In genomic region chr2:233905945-233906344, GRCh38 we compare ENCODE assay signal across 33 cellular contexts. TPM values are rescaled to one million over a fixed set of nuclear protein-coding genes. Genes with fewer than 3 reads are reported as not detected.
"Had no signal": no experiment of that assay in that cellular context is flagged by ENCODE, and none has a peak within 500 bp of the region (broad histone marks: within the 10 kb centered on the region; RNA-seq: fewer than 3 reads in every experiment).

No MANE protein-coding gene starts in this region.

- H3K4me3 Mint-ChIP-seq: activated B cell treated with CpG ODN at 0.5 μM for 24 hours; activated CD8-positive, alpha-beta T cell treated with anti-CD3 and anti-CD28 coated beads for 36 hours; activated naive CD4-positive, alpha-beta T cell treated with anti-CD3 and anti-CD28 coated beads for 36 hours; activated naive CD4-positive, alpha-beta T cell treated with anti-CD3 and anti-CD28 coated beads, Interleukin-2, amount 50 U/mL, for 24 hours; activated naive CD8-positive, alpha-beta T cell treated with anti-CD3 and anti-CD28 coated beads for 36 hours; activated naive CD8-positive, alpha-beta T cell treated with anti-CD3 and anti-CD28 coated beads, Interleukin-2, amount 50 U/mL, for 24 hours; activated T-cell treated with anti-CD3 and anti-CD28 coated beads, Interleukin-2, amount 50 U/mL, for 4 hours; activated T-helper 17 cell treated with anti-CD3 and anti-CD28 coated beads, Interleukin-2, amount 50 U/mL, for 72 hours; effector memory CD8-positive, alpha-beta T cell; T-helper 17 cell; T-helper 2 cell treated with Interferon-gamma antibody and Interleukin-4, amounts not matched to agents 5 μg/mL and 100 μg/mL, for 36 hours had no signal

- H3K4me1 Mint-ChIP-seq: activated B cell treated with CpG ODN at 0.5 μM for 24 hours; activated naive CD4-positive, alpha-beta T cell treated with anti-CD3 and anti-CD28 coated beads, Interleukin-2, amount 50 U/mL, for 24 hours; activated naive CD8-positive, alpha-beta T cell treated with anti-CD3 and anti-CD28 coated beads for 36 hours; activated naive CD8-positive, alpha-beta T cell treated with anti-CD3 and anti-CD28 coated beads, Interleukin-2, amount 50 U/mL, for 24 hours; activated T-helper 17 cell treated with anti-CD3 and anti-CD28 coated beads, Interleukin-2, amount 50 U/mL, for 72 hours; T-helper 17 cell had no signal

- H3K27ac Mint-ChIP-seq: activated B cell treated with CpG ODN at 0.5 μM for 24 hours; activated CD8-positive, alpha-beta T cell treated with anti-CD3 and anti-CD28 coated beads for 36 hours; activated naive CD4-positive, alpha-beta T cell treated with anti-CD3 and anti-CD28 coated beads for 36 hours; activated naive CD4-positive, alpha-beta T cell treated with anti-CD3 and anti-CD28 coated beads, Interleukin-2, amount 50 U/mL, for 24 hours; activated naive CD8-positive, alpha-beta T cell treated with anti-CD3 and anti-CD28 coated beads for 36 hours; activated naive CD8-positive, alpha-beta T cell treated with anti-CD3 and anti-CD28 coated beads, Interleukin-2, amount 50 U/mL, for 24 hours; activated T-helper 17 cell treated with anti-CD3 and anti-CD28 coated beads, Interleukin-2, amount 50 U/mL, for 72 hours; effector memory CD8-positive, alpha-beta T cell; T-helper 17 cell; T-helper 2 cell treated with Interferon-gamma antibody and Interleukin-4, amounts not matched to agents 5 μg/mL and 100 μg/mL, for 36 hours had no signal

- ATAC-seq: activated CD4-positive, CD25-positive, alpha-beta regulatory T cell treated with anti-CD3 and anti-CD28 coated beads, Interleukin-2, amount 50 U/mL, for 24 hours; activated CD8-positive, alpha-beta T cell treated with anti-CD3 and anti-CD28 coated beads for 36 hours; activated naive CD8-positive, alpha-beta T cell treated with anti-CD3 and anti-CD28 coated beads, Interleukin-2, amount 50 U/mL, for 24 hours; activated T-cell treated with anti-CD3 and anti-CD28 coated beads, Interleukin-2, amount 50 U/mL, for 4 hours; activated T-helper 17 cell treated with anti-CD3 and anti-CD28 coated beads, Interleukin-2, amount 50 U/mL, for 72 hours; body of pancreas; effector memory CD8-positive, alpha-beta T cell; foreskin keratinocyte; gastrocnemius medialis; heart left ventricle; T-helper 17 cell had no signal

- H3K9me3 Mint-ChIP-seq: activated B cell treated with CpG ODN at 0.5 μM for 24 hours; activated CD8-positive, alpha-beta T cell treated with anti-CD3 and anti-CD28 coated beads for 36 hours; activated naive CD4-positive, alpha-beta T cell treated with anti-CD3 and anti-CD28 coated beads for 36 hours; activated naive CD4-positive, alpha-beta T cell treated with anti-CD3 and anti-CD28 coated beads, Interleukin-2, amount 50 U/mL, for 24 hours; activated naive CD8-positive, alpha-beta T cell treated with anti-CD3 and anti-CD28 coated beads for 36 hours; activated T-cell treated with anti-CD3 and anti-CD28 coated beads, Interleukin-2, amount 50 U/mL, for 4 hours; T-helper 2 cell treated with Interferon-gamma antibody and Interleukin-4, amounts not matched to agents 5 μg/mL and 100 μg/mL, for 36 hours had no signal

- H3K36me3 Mint-ChIP-seq: activated naive CD8-positive, alpha-beta T cell treated with anti-CD3 and anti-CD28 coated beads for 36 hours had no signal

- DNase-seq: activated B cell treated with CpG ODN at 0.5 μM for 24 hours; activated CD4-positive, alpha-beta T cell treated with anti-CD3 and anti-CD28 coated beads for 48 hours; activated CD4-positive, alpha-beta T cell treated with anti-CD3 and anti-CD28 coated beads, Interleukin-2, amount 50 U/mL, for 1 hour; activated CD4-positive, alpha-beta T cell treated with anti-CD3 and anti-CD28 coated beads, Interleukin-2, amount 50 U/mL, for 48 hours; activated CD8-positive, alpha-beta memory T cell treated with anti-CD3 and anti-CD28 coated beads for 24 hours; activated CD8-positive, alpha-beta T cell treated with anti-CD3 and anti-CD28 coated beads for 36 hours; activated effector memory CD4-positive, alpha-beta T cell treated with anti-CD3 and anti-CD28 coated beads, Interleukin-2, amount 50 U/mL, for 16 hours; activated naive CD4-positive, alpha-beta T cell treated with anti-CD3 and anti-CD28 coated beads for 36 hours; activated naive CD8-positive, alpha-beta T cell treated with anti-CD3 and anti-CD28 coated beads for 36 hours; activated naive CD8-positive, alpha-beta T cell treated with anti-CD3 and anti-CD28 coated beads, Interleukin-2, amount 50 U/mL, for 24 hours; activated T-cell treated with anti-CD3 and anti-CD28 coated beads, Interleukin-2, amount 50 U/mL, for 4 hours; adrenal gland; amygdala; aorta; body of pancreas; caudate nucleus; cortex of kidney; dermis blood vessel endothelial cell; effector CD4-positive, alpha-beta T cell; effector memory CD8-positive, alpha-beta T cell; erythroblast; foreskin keratinocyte; gastrocnemius medialis; glutamatergic neuron; heart left ventricle; T-helper 17 cell; T1000; WERI-Rb-1 had no signal

RNA-seq across cellular contexts. Expression of gene TRPM8, which starts 11.2 kb away (rescaled TPM):
- total RNA-seq: activated B cell treated with CpG ODN at 0.5 μM for 24 hours; activated CD8-positive, alpha-beta T cell treated with anti-CD3 and anti-CD28 coated beads for 36 hours; activated naive CD4-positive, alpha-beta T cell treated with anti-CD3 and anti-CD28 coated beads for 36 hours; activated naive CD8-positive, alpha-beta T cell treated with anti-CD3 and anti-CD28 coated beads for 36 hours; adrenal gland; aorta; dermis blood vessel endothelial cell; esophagus muscularis mucosa; foreskin keratinocyte; gastrocnemius medialis; T-helper 17 cell had no signal
